In the genomic region with DNA sequence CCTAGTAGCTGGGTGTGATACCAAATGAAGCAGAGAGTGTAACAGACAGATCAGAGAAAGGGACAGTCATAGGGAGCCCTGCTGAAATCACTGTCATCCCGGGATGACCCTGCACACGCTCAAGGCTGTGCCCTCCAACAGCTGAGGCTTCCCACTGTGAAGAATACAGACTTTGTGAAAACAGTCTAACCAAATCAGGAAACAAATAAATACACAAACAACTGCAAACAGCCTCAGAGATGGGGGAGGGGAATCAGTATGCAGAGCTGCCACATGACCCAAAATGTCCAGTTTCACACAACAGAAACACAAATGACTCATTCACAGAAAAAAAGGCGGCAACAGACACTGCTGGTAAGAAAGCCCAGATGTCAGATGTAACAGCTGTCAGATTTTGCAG, we compare ENCODE assay signal across 14 cellular contexts.
DNase-seq lines count a peak whose midpoint lies in the region; ATAC-seq and TF ChIP-seq lines count a peak whose summit lies in the region.
"Had no signal": no experiment of that assay in that cellular context is flagged by ENCODE, and none has a peak within 500 bp of the region (broad histone marks: within the 10 kb centered on the region; RNA-seq: fewer than 3 reads in every experiment).

No MANE protein-coding gene starts in this region.

- 39 to 45% methylated on average over 3 of the region's 3 CpGs for WGBS in transverse colon (ENCODE audit: low coverage in 1 of 2), 2 donors
- WGBS in esophagus muscularis mucosa: 60% methylated on average over 3 of the region's 3 CpGs

- no peaks in the 10 kb centered on the region for H4K20me1 ChIP-seq in fibroblast of lung (ENCODE audit: control insufficient read depth, extremely low read depth, insufficient read depth, low read length)

- DNase-seq in NCI-H82 (lab: John Stamatoyannopoulos, UW) (peak; percentile 11), NCI-H82 treated with DMSO at 0.1 percent for 48 hours (lab: John Stamatoyannopoulos, UW; ENCODE audit: unreplicated experiment) (no peak), fibroblast of lung (ENCODE audit: low read depth in 2 of 2) (peak; percentile 24 to 88), medulla oblongata (ENCODE audit: extremely low spot score) (peak; percentile 85), transverse colon (peak; percentile 4), esophagus muscularis mucosa (ENCODE audit: extremely low spot score) (no peak), DMS53 (lab: John Stamatoyannopoulos, UW) (no peak)
- DNase-seq: aorta; GDM1; NCI-H510A treated with DMSO at 0.1 percent for 48 hours; stimulated activated CD4-positive, alpha-beta T cell treated with anti-CD3 and anti-CD28 coated beads, Interleukin-15, amount 100 ng/mL, for 24 hours; stimulated activated naive B cell treated with anti-CD40 and anti-IgM and Interleukin-4, amounts not matched to agents 10 μg/mL and 1 μg/mL and 100 μg/mL, for 72 hours had no signal

- no peak for ATAC-seq in GM21786 (IDR thresholded peaks at IDR 0.05; ENCODE audit: unreplicated experiment)
- ATAC-seq: stimulated activated naive B cell treated with anti-CD40 and anti-IgM and Interleukin-4, amounts not matched to agents 10 μg/mL and 1 μg/mL and 100 μg/mL, for 72 hours had no signal

- intact Hi-C loops in transverse colon (cut with DNase I; ENCODE audit: low total_unique reads) (loop anchor here (10.0 kb wide), 1 partner anchor 1431 kb away; no protein-coding TSS in a partner anchor), esophagus muscularis mucosa (cut with DNase I) (no loop called here)

- no peak overlapping the region for H2AFZ ChIP-seq in fibroblast of lung (ENCODE audit: low read length)

- TF ChIP-seq EP300 in transverse colon (IDR thresholded peaks at IDR 0.05; ENCODE audit: low read depth) (no peak), esophagus muscularis mucosa (IDR thresholded peaks at IDR 0.05) (no peak)

- no peaks in the 10 kb centered on the region for H3K27me3 ChIP-seq in fibroblast of lung (ENCODE audit: control insufficient read depth, insufficient read depth, low read length)
- no peaks in the 10 kb centered on the region for H3K27me3 ChIP-seq in transverse colon
- no peaks in the 10 kb centered on the region for H3K27me3 ChIP-seq in esophagus muscularis mucosa

- in situ Hi-C loops in transverse colon (cut with MboI; ENCODE audit: low pct_ligation_motif_present in 1 of 4, low pct_unique_long_range_greater_than_20kb in 1 of 4, low sequenced_read_pairs in 3 of 4): no loop called here

- TF ChIP-seq POLR2A in transverse colon (IDR thresholded peaks at IDR 0.05) (no peak), esophagus muscularis mucosa (IDR thresholded peaks at IDR 0.05; ENCODE audit: low read depth) (no peak)

- H3K4me1 ChIP-seq in fibroblast of lung (ENCODE audit: control insufficient read depth, extremely low read depth, insufficient read depth, low read length): peaks cover 9% of the 10 kb centered on the region
- H3K4me1 ChIP-seq in transverse colon: peaks cover 0 to 2% (median 0%) of the 10 kb centered on the region in 4 donors
- peaks cover 0 to 24% (median 14%) of the 10 kb centered on the region in 4 donors for H3K4me1 ChIP-seq in esophagus muscularis mucosa
- H3K4me1 ChIP-seq: HAP-1 had no signal

- H3K9ac ChIP-seq in fibroblast of lung (ENCODE audit: insufficient read depth, low read length): no peak overlapping the region

- peak overlapping the region; percentile 29 for H3K4me2 ChIP-seq in fibroblast of lung (ENCODE audit: extremely low read depth, insufficient read depth, low read length)

- H3K4me3 ChIP-seq in fibroblast of lung (replicated peaks in 1 of 4; ENCODE audit: control extremely low read depth in 1 of 4, insufficient read depth in 1 of 4, low read depth in 3 of 4, low read length in 4 of 4) (no peak overlapping the region), transverse colon (no peak overlapping the region), esophagus muscularis mucosa (no peak overlapping the region)
- H3K4me3 ChIP-seq: HAP-1 had no signal

- H3K9me3 ChIP-seq in fibroblast of lung (ENCODE audit: control insufficient read depth, insufficient read depth, low read depth, low read length): no peaks in the 10 kb centered on the region
- H3K9me3 ChIP-seq in transverse colon: no peaks in the 10 kb centered on the region
- peaks cover 0 to 3% (median 0%) of the 10 kb centered on the region in 4 donors for H3K9me3 ChIP-seq in esophagus muscularis mucosa
- H3K9me3 ChIP-seq: HAP-1 had no signal

- TF ChIP-seq CTCF in fibroblast of lung (conservative IDR thresholded peaks at IDR 0.05 in 1 of 2, IDR thresholded peaks at IDR 0.05 in 1 of 2; ENCODE audit: low read depth in 1 of 2, low read length in 2 of 2) (no peak), transverse colon (IDR thresholded peaks at IDR 0.05) (no peak), esophagus muscularis mucosa (IDR thresholded peaks at IDR 0.05) (no peak)

- peaks cover 30% of the 10 kb centered on the region for H3K79me2 ChIP-seq in fibroblast of lung (ENCODE audit: control insufficient read depth, insufficient read depth, low read length)

- H3K27ac ChIP-seq in fibroblast of lung (ENCODE audit: insufficient read depth, low read length): peak overlapping the region; percentile 15
- H3K27ac ChIP-seq in transverse colon: peak overlapping the region in 3 of 4 donors; percentile 16 to 32 (median 18)
- peak overlapping the region in 1 of 4 donors; percentile 26 for H3K27ac ChIP-seq in esophagus muscularis mucosa (replicated peaks in 1 of 4)

- H3K36me3 ChIP-seq in fibroblast of lung (ENCODE audit: control insufficient read depth, insufficient read depth, low read length) (peaks cover under 1% of the 10 kb centered on the region), transverse colon (no peaks in the 10 kb centered on the region), esophagus muscularis mucosa (no peaks in the 10 kb centered on the region)
- H3K36me3 ChIP-seq: HAP-1 had no signal

Comparison
In these comparisons a context has a peak if more than half of its experiments do, and no peak if none do; other contexts are left out.
1. DNase-seq: peak in NCI-H82 (single experiment), fibroblast of lung (2 of 2), medulla oblongata (single experiment) and transverse colon (single experiment); none in NCI-H82 treated with DMSO at 0.1 percent for 48 hours (single experiment), esophagus muscularis mucosa (single experiment) and DMS53 (single experiment).